15 cellular contexts compared by ENCODE assay signal in the genomic region with DNA sequence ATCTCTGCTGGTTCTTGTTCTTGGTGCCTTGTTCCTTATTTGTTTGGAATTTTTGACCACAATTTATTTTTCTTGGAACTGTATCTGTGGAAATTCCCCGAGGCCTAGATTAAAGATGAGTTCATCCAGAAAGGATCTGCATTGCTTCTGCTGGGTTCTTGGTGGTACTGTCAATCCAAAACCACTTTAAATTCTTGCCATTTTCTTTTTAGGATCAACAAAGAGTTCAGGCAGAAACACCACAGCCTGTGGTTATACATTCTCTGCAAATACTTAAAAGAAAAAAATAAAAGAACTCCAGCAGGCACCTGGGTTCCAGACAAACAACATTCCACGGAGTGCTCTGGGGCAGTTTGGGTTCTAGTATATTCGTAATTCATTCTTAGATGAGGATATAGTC. TPM values are rescaled to one million over a fixed set of nuclear protein-coding genes. Genes with fewer than 3 reads are reported as not detected.
DNase-seq lines count a peak whose midpoint lies in the region; TF ChIP-seq lines count a peak whose summit lies in the region.
"Had no signal": no experiment of that assay in that cellular context is flagged by ENCODE, and none has a peak within 500 bp of the region (broad histone marks: within the 10 kb centered on the region; RNA-seq: fewer than 3 reads in every experiment).

No MANE protein-coding gene starts in this region.

- no peaks in the 10 kb centered on the region for H3K4me1 ChIP-seq in H9 (ENCODE audit: insufficient read depth, low read length)

- H3K79me1 ChIP-seq in H9 (ENCODE audit: insufficient read depth, low read depth, low read length, poor library complexity, severe bottlenecking), result no peaks in the 10 kb centered on the region

- H4K91ac ChIP-seq in H9 (ENCODE audit: insufficient read length, low read depth, low read length), result no peak overlapping the region

- H3K9ac ChIP-seq in H9 (ENCODE audit: extremely low read depth, insufficient read length, low read length), result no peak overlapping the region

- peak overlapping the region; percentile 19 for H3K4me3 Mint-ChIP-seq in type B pancreatic cell
- H3K4me3 Mint-ChIP-seq in H9, result no peak overlapping the region
- H3K4me3 Mint-ChIP-seq: activated naive CD8-positive, alpha-beta T cell treated with anti-CD3 and anti-CD28 coated beads, Interleukin-2, amount 50 U/mL, for 24 hours; naive thymus-derived CD8-positive, alpha-beta T cell had no signal

- H3K4me2 ChIP-seq in H9 (ENCODE audit: insufficient read depth, insufficient read length, low read length), result no peak overlapping the region

- no peak overlapping the region for H2BK5ac ChIP-seq in H9 (ENCODE audit: insufficient read length, low read length)

- H3K4me1 Mint-ChIP-seq in type B pancreatic cell (ENCODE audit: unreplicated experiment) (no peaks in the 10 kb centered on the region), H9 (peaks cover 0 to 3% of the 10 kb centered on the region in 2 experiments; a peak in 1 of 4 replicates)

- H3K9me3 Mint-ChIP-seq in type B pancreatic cell (peaks cover 5% of the 10 kb centered on the region), H9 (peaks cover 14 to 16% of the 10 kb centered on the region in 2 experiments)
- H3K9me3 Mint-ChIP-seq: activated naive CD8-positive, alpha-beta T cell treated with anti-CD3 and anti-CD28 coated beads, Interleukin-2, amount 50 U/mL, for 24 hours; naive thymus-derived CD8-positive, alpha-beta T cell had no signal

- H3K9me3 ChIP-seq in H9 (ENCODE audit: control insufficient read depth, low read depth, low read length), result no peaks in the 10 kb centered on the region

- WGBS in H9 (ENCODE audit: extremely low coverage, insufficient read length, low lambda C conversion rate), result no CpG with 5 or more reads among the region's 3 CpGs

- H3T11ph ChIP-seq in H9 (ENCODE audit: low read length), result no peak overlapping the region

- H3K56ac ChIP-seq in H9 (ENCODE audit: insufficient read length, low read depth, low read length), result no peak overlapping the region

- H2AFZ ChIP-seq in H9 (ENCODE audit: low read length), result no peak overlapping the region

- no peaks in the 10 kb centered on the region for H3K79me2 ChIP-seq in H9 (ENCODE audit: insufficient read depth, low read length)

- H2BK20ac ChIP-seq in H9 (ENCODE audit: low read depth, low read length, poor library complexity, severe bottlenecking), result no peak overlapping the region

- H3K27ac Mint-ChIP-seq in type B pancreatic cell (peak overlapping the region; percentile 59), H9 (no peak overlapping the region)
- H3K27ac Mint-ChIP-seq: activated naive CD8-positive, alpha-beta T cell treated with anti-CD3 and anti-CD28 coated beads, Interleukin-2, amount 50 U/mL, for 24 hours had no signal

- H2BK15ac ChIP-seq in H9 (ENCODE audit: low read depth, low read length), result no peak overlapping the region

- H4K8ac ChIP-seq in H9 (replicated peaks; ENCODE audit: insufficient read length, low read depth, low read length), result no peak overlapping the region

- no peak overlapping the region for H2BK12ac ChIP-seq in H9 (ENCODE audit: insufficient read length, low read depth, low read length)

- H3K23me2 ChIP-seq in H9 (ENCODE audit: insufficient read length, low read depth, low read length, poor library complexity, severe bottlenecking), result peaks cover 2% of the 10 kb centered on the region

- no peak overlapping the region for H3K14ac ChIP-seq in H9 (ENCODE audit: insufficient read depth, low read length)

- no peak overlapping the region for H2AK5ac ChIP-seq in H9 (ENCODE audit: insufficient read length, low read length)

- no peak overlapping the region for H3K27ac ChIP-seq in H9 (ENCODE audit: insufficient read length, low read depth, low read length)
- H3K27ac ChIP-seq: WERI-Rb-1 had no signal

- no peaks in the 10 kb centered on the region for H4K20me1 ChIP-seq in H9 (ENCODE audit: control insufficient read depth, insufficient read depth, insufficient read length)

- no peaks in the 10 kb centered on the region for H3K36me3 Mint-ChIP-seq in type B pancreatic cell
- peaks cover 4 to 6% (median 5%) of the 10 kb centered on the region in 3 experiments; a peak in 4 of 7 replicates for H3K36me3 Mint-ChIP-seq in H9 (ENCODE audit: insufficient read depth in 1 of 3, low read depth in 3 of 3)
- H3K36me3 Mint-ChIP-seq: naive thymus-derived CD8-positive, alpha-beta T cell had no signal

- no peak overlapping the region for H3K4ac ChIP-seq in H9 (ENCODE audit: low read depth, low read length)

- DNase-seq in GM04503 (ENCODE audit: low read depth) (peak; percentile 68), astrocyte of the hippocampus (ENCODE audit: low read depth, low spot score) (peak; percentile 84), iris pigment epithelial cell (ENCODE audit: low read depth) (peak; percentile 84), type B pancreatic cell (ENCODE audit: extremely low spot score, unreplicated experiment) (no peak), RKO (ENCODE audit: low spot score) (no peak), putamen (ENCODE audit: low spot score) (no peak), H9 (no peak)
- DNase-seq: activated naive CD8-positive, alpha-beta T cell treated with anti-CD3 and anti-CD28 coated beads, Interleukin-2, amount 50 U/mL, for 24 hours; effector CD4-positive, alpha-beta T cell; glutamatergic neuron; left cardiac atrium; naive thymus-derived CD8-positive, alpha-beta T cell; NCI-H1092; stimulated activated naive CD4-positive, alpha-beta T cell treated with Interleukin-2 at 50 U/mL for 16 hours; WERI-Rb-1 had no signal

- H2BK120ac ChIP-seq in H9 (ENCODE audit: low read depth, low read length, poor library complexity, severe bottlenecking), result no peak overlapping the region

- H3K27me3 Mint-ChIP-seq in type B pancreatic cell, result peaks cover 43% of the 10 kb centered on the region
- H3K27me3 Mint-ChIP-seq in H9 (ENCODE audit: low read depth), result peaks cover 26% of the 10 kb centered on the region
- H3K27me3 Mint-ChIP-seq: activated naive CD8-positive, alpha-beta T cell treated with anti-CD3 and anti-CD28 coated beads, Interleukin-2, amount 50 U/mL, for 24 hours had no signal

- no peak overlapping the region for H3K18ac ChIP-seq in H9 (ENCODE audit: insufficient read length, low read depth, low read length)

- no peak for TF ChIP-seq CTCF in type B pancreatic cell (conservative IDR thresholded peaks at IDR 0.05)
- TF ChIP-seq CTCF in H9 (conservative IDR thresholded peaks at IDR 0.05), result no peak

- no peaks in the 10 kb centered on the region for H3K27me3 ChIP-seq in H9 (ENCODE audit: insufficient read depth, low read length)

- no peak overlapping the region for H4K5ac ChIP-seq in H9 (ENCODE audit: insufficient read length, low read depth, low read length)

- no peak overlapping the region for H3K23ac ChIP-seq in H9 (ENCODE audit: insufficient read length, low read depth, low read length)

RNA-seq across cellular contexts. Expression of gene VAMP1, which starts 6.0 kb away (rescaled TPM):
- total RNA-seq in type B pancreatic cell (ENCODE audit: low replicate concordance), result 10.1 and 12.7 TPM in 2 replicates
- 10.3 TPM in 2 replicates for total RNA-seq in H9 (2021)

RNA-seq across cellular contexts. Expression of gene MRPL51, which starts 16.6 kb away (rescaled TPM):
- 213 and 396 TPM in 2 replicates for total RNA-seq in type B pancreatic cell (ENCODE audit: low replicate concordance)
- 321 and 329 TPM in 2 replicates for total RNA-seq in H9 (2021)

RNA-seq across cellular contexts. Expression of gene NCAPD2, which starts 17.4 kb away (rescaled TPM):
- total RNA-seq in type B pancreatic cell (ENCODE audit: low replicate concordance) (96.5 and 109 TPM in 2 replicates), H9 (2021) (105 and 114 TPM in 2 replicates)

RNA-seq across cellular contexts. Expression of gene TAPBPL, which starts 24.7 kb away (rescaled TPM):
- total RNA-seq in type B pancreatic cell (ENCODE audit: low replicate concordance) (12.4 and 21.1 TPM in 2 replicates), H9 (2021) (1.4 and 2.3 TPM in 2 replicates)

RNA-seq across cellular contexts. Expression of gene CD27, which starts 31.7 kb away (rescaled TPM):
- total RNA-seq in type B pancreatic cell (ENCODE audit: low replicate concordance) (not detected in 2 replicates), H9 (2021) (0.29 and 0.37 TPM in 2 replicates)

Comparison
In these comparisons a context has a peak if more than half of its experiments do, and no peak if none do; other contexts are left out.
1. DNase-seq: peak in GM04503 (single experiment), astrocyte of the hippocampus (single experiment) and iris pigment epithelial cell (single experiment); none in type B pancreatic cell (single experiment), RKO (single experiment), putamen (single experiment) and H9 (single experiment).